In the genomic region with DNA sequence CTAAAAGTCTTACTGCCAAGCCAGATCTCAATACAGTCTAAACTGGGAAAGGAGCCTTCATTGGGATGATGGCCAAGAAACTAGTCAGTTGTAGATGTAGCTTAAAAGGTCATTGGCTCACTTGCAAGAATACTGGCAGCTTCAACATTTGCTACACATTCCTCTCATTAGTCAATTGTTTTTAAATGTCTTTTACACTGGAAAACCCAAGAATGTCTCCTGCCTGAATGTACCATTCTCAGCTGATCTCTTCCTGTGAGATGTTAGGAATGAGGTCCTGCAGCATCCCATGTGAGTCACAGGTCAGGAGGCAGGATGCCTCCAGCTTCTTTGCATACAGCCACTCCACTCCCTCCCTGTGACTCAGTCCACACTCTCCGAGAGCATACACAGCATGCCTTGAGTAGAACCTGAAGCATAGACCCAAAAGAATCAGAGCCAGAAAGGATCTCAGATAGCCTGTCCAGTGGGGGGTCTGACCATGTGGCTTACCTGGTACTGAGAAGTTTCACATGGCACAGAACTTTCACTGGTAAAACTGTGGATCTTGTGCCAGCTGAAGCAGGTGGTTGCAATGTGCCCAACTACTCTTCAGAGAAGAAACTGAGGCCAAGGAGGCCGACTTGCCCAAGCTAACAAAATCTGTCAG, we compare ENCODE assay signal across 9 cellular contexts. TPM values are rescaled to one million over a fixed set of nuclear protein-coding genes. Genes with fewer than 3 reads are reported as not detected.
DNase-seq lines count a peak whose midpoint lies in the region; ATAC-seq and TF ChIP-seq lines count a peak whose summit lies in the region.
"Had no signal": no experiment of that assay in that cellular context is flagged by ENCODE, and none has a peak within 500 bp of the region (broad histone marks: within the 10 kb centered on the region; RNA-seq: fewer than 3 reads in every experiment).

No MANE protein-coding gene starts in this region.

- H3K4me3 ChIP-seq in fibroblast of the aortic adventitia (ENCODE audit: low read depth, low read length): no peak overlapping the region
- no peak overlapping the region for H3K4me3 ChIP-seq in prostate gland

- DNase-seq in AG20443 (ENCODE audit: low spot score) (peak; percentile 93), RWPE1 (ENCODE audit: low spot score) (peak; percentile 92), fibroblast of the aortic adventitia (ENCODE audit: low read depth) (peak; percentile 100), omental fat pad (ENCODE audit: low spot score) (peak; percentile 46), prostate gland (ENCODE audit: low spot score) (no peak)
- DNase-seq in activated CD4-positive, alpha-beta memory T cell treated with anti-CD3 and anti-CD28 coated beads, Interleukin-2, amount 10 ng/mL, durations not matched to agents 7 days and 5 days: no peak
- DNase-seq: stimulated activated CD4-positive, alpha-beta T cell treated with anti-CD3 and anti-CD28 coated beads, Interleukin-4, amount 100 ng/mL, for 24 hours had no signal

- H3K9me3 Mint-ChIP-seq in activated CD4-positive, alpha-beta memory T cell treated with anti-CD3 and anti-CD28 coated beads, Interleukin-2, amount 10 ng/mL, durations not matched to agents 7 days and 5 days: no peaks in the 10 kb centered on the region

- intact Hi-C loops in prostate gland (cut with DNase I): no loop called here

- ATAC-seq in omental fat pad (ENCODE audit: low FRiP score) (peak; percentile 97), HG02884 (IDR thresholded peaks at IDR 0.05; ENCODE audit: unreplicated experiment) (no peak), GM18511 (IDR thresholded peaks at IDR 0.05; ENCODE audit: unreplicated experiment) (no peak)

- TF ChIP-seq POLR2A in prostate gland (IDR thresholded peaks at IDR 0.05): no peak

- CTCF ChIA-PET in RWPE1 (lab: Yijun Ruan, JAX): no interaction called here
- CTCF ChIA-PET in activated CD4-positive, alpha-beta memory T cell treated with anti-CD3 and anti-CD28 coated beads, Interleukin-2, amount 10 ng/mL, durations not matched to agents 7 days and 5 days (lab: Charles Lee): no interaction called here

- WGBS in prostate gland: 59% methylated on average over 2 of the region's 2 CpGs

- H3K27ac ChIP-seq in RWPE1 (0 out of 2 replicates have a peak overlapping the region, but pooled peaks have one; percentile 24), prostate gland (no peak overlapping the region)

- H3K9me3 ChIP-seq in prostate gland: no peaks in the 10 kb centered on the region

- H3K36me3 Mint-ChIP-seq in activated CD4-positive, alpha-beta memory T cell treated with anti-CD3 and anti-CD28 coated beads, Interleukin-2, amount 10 ng/mL, durations not matched to agents 7 days and 5 days (ENCODE audit: low read depth): no peaks in the 10 kb centered on the region

- H3K4me3 Mint-ChIP-seq in activated CD4-positive, alpha-beta memory T cell treated with anti-CD3 and anti-CD28 coated beads, Interleukin-2, amount 10 ng/mL, durations not matched to agents 7 days and 5 days: no peak overlapping the region

- peaks cover 20% of the 10 kb centered on the region for H3K4me1 Mint-ChIP-seq in activated CD4-positive, alpha-beta memory T cell treated with anti-CD3 and anti-CD28 coated beads, Interleukin-2, amount 10 ng/mL, durations not matched to agents 7 days and 5 days

- H3K27ac Mint-ChIP-seq in activated CD4-positive, alpha-beta memory T cell treated with anti-CD3 and anti-CD28 coated beads, Interleukin-2, amount 10 ng/mL, durations not matched to agents 7 days and 5 days: no peak overlapping the region

- POLR2A ChIA-PET in RWPE1 (lab: Yijun Ruan, JAX; ENCODE audit: low non-redundant PET): interaction anchor here (0.6 kb wide), 1 partner anchor 34 kb away, joined by 3 read pairs; no protein-coding TSS in a partner anchor
- POLR2A ChIA-PET in activated CD4-positive, alpha-beta memory T cell treated with anti-CD3 and anti-CD28 coated beads, Interleukin-2, amount 10 ng/mL, durations not matched to agents 7 days and 5 days (lab: Charles Lee): interaction anchor here (2.5 kb wide), 1 partner anchor 55 kb away, joined by 7 read pairs; no protein-coding TSS in a partner anchor

- TF ChIP-seq CTCF in RWPE1 (conservative IDR thresholded peaks at IDR 0.05; ENCODE audit: low read depth) (no peak), fibroblast of the aortic adventitia (IDR thresholded peaks at IDR 0.05; ENCODE audit: insufficient read depth, low read length) (no peak), omental fat pad (IDR thresholded peaks at IDR 0.05) (no peak), prostate gland (IDR thresholded peaks at IDR 0.05) (no peak)

- no peaks in the 10 kb centered on the region for H3K36me3 ChIP-seq in prostate gland

- H3K27me3 Mint-ChIP-seq in activated CD4-positive, alpha-beta memory T cell treated with anti-CD3 and anti-CD28 coated beads, Interleukin-2, amount 10 ng/mL, durations not matched to agents 7 days and 5 days: no peaks in the 10 kb centered on the region

- no peaks in the 10 kb centered on the region for H3K4me1 ChIP-seq in prostate gland (replicated peaks)

- no peaks in the 10 kb centered on the region for H3K27me3 ChIP-seq in prostate gland (replicated peaks; ENCODE audit: insufficient read depth)

RNA-seq across cellular contexts. Expression of a gene that starts 56.0 kb away (rescaled TPM):
- total RNA-seq in fibroblast of the aortic adventitia (ENCODE audit: low replicate concordance): 266 and 380 TPM in 2 replicates
- 100 to 1,000 TPM; 189 to 236 (median 209) TPM for total RNA-seq in omental fat pad
- 100 to 1,000 TPM; 108 to 189 TPM for total RNA-seq in prostate gland
- total RNA-seq in activated CD4-positive, alpha-beta memory T cell treated with anti-CD3 and anti-CD28 coated beads, Interleukin-2, amount 10 ng/mL, durations not matched to agents 7 days and 5 days: 10 to 100 TPM; 85.1 to 92.3 TPM

Comparison
In these comparisons a context has a peak if more than half of its experiments do, and no peak if none do; other contexts are left out.
1. DNase-seq: peak in AG20443 (single experiment), RWPE1 (single experiment), fibroblast of the aortic adventitia (single experiment) and omental fat pad (single experiment); none in prostate gland (single experiment) and activated CD4-positive, alpha-beta memory T cell treated with anti-CD3 and anti-CD28 coated beads, Interleukin-2, amount 10 ng/mL, durations not matched to agents 7 days and 5 days (single experiment).